ENCODE assay signal across 9 cellular contexts in genomic region chr11:827861-828167, GRCh38. TPM values are rescaled to one million over a fixed set of nuclear protein-coding genes. Genes with fewer than 3 reads are reported as not detected.
DNase-seq lines count a peak whose midpoint lies in the region; ATAC-seq and TF ChIP-seq lines count a peak whose summit lies in the region.
"Had no signal": no experiment of that assay in that cellular context is flagged by ENCODE, and none has a peak within 500 bp of the region (broad histone marks: within the 10 kb centered on the region; RNA-seq: fewer than 3 reads in every experiment).

Gene CRACR2B, plus strand, starts transcription at chr11:827919. Its CDS starts 689 bp downstream, at chr11:828608.

- no peaks in the 10 kb centered on the region for H3K27me3 Mint-ChIP-seq in chondrocyte (ENCODE audit: low read depth)

- TF ChIP-seq CTCF in AG04450 (IDR thresholded peaks at IDR 0.05; ENCODE audit: low read depth, low read length) (no peak), chondrocyte (IDR thresholded peaks at IDR 0.05) (no peak), mucosa of descending colon (IDR thresholded peaks at IDR 0.05) (no peak)

- no peak within 1 kb of the TSS for H3K27ac Mint-ChIP-seq in chondrocyte (ENCODE audit: unreplicated experiment)

- H3K9me3 ChIP-seq in AG04450 (ENCODE audit: control insufficient read depth, insufficient read depth, low read length): no peaks in the 10 kb centered on the region; the same call in 1 of the 2 replicates
- H3K9me3 ChIP-seq in mucosa of descending colon: no peaks in the 10 kb centered on the region

- peaks cover 46% of the 10 kb centered on the region for H3K4me1 Mint-ChIP-seq in chondrocyte (ENCODE audit: low read depth)

- H3K4me3 Mint-ChIP-seq in chondrocyte (ENCODE audit: unreplicated experiment): peak within 1 kb of the TSS; percentile 31

- H3K4me1 ChIP-seq in mucosa of descending colon (ENCODE audit: low read depth): peaks cover 74% of the 10 kb centered on the region

- no peaks in the 10 kb centered on the region for H3K27me3 ChIP-seq in AG04450 (ENCODE audit: control insufficient read depth, insufficient read depth, low read length)

- CTCF ChIA-PET in AG04450 (lab: Charles Lee): no interaction called here

- H3K27ac ChIP-seq in AG04450 (ENCODE audit: low read depth, low read length): peak within 1 kb of the TSS; percentile 21

- H3K36me3 ChIP-seq in mucosa of descending colon (ENCODE audit: low read depth): no peaks in the 10 kb centered on the region

- peak within 1 kb of the TSS; percentile 7; the same call in 1 of the 2 replicates for H3K4me3 ChIP-seq in AG04450 (ENCODE audit: low read depth, low read length)
- peak within 1 kb of the TSS; percentile 21 for H3K4me3 ChIP-seq in mucosa of descending colon

- POLR2A ChIA-PET in AG04450 (lab: Yijun Ruan, JAX): no interaction called here

- H3K36me3 Mint-ChIP-seq in chondrocyte (ENCODE audit: low read depth): peaks cover 6% of the 10 kb centered on the region

- intact Hi-C loops in mucosa of descending colon (cut with DNase I, micrococcal nuclease): no loop called here

- DNase-seq in AG04450 (ENCODE audit: low read depth, low spot score) (no peak), chondrocyte (ENCODE audit: low spot score) (no peak), mucosa of descending colon (peak; percentile 78 to 86 (median 84)), left lobe of liver (ENCODE audit: low spot score) (no peak), midbrain (lab: John Stamatoyannopoulos, UW) (no peak), HPDE6-E6E7 (ENCODE audit: extremely low spot score) (no peak)
- DNase-seq: activated CD8-positive, alpha-beta memory T cell treated with anti-CD3 and anti-CD28 coated beads, Interleukin-2, amount 50 U/mL, for 4 hours had no signal

- peak; percentile 21 for ATAC-seq in HG03097 (IDR thresholded peaks at IDR 0.05; ENCODE audit: low FRiP score, unreplicated experiment)
- ATAC-seq in mucosa of descending colon: peak; percentile 54
- ATAC-seq in left lobe of liver: no peak
- ATAC-seq in HG03039 (IDR thresholded peaks at IDR 0.05; ENCODE audit: unreplicated experiment): no peak

- no peaks in the 10 kb centered on the region for H3K9me3 Mint-ChIP-seq in chondrocyte (ENCODE audit: low read depth)

RNA-seq across cellular contexts. Expression of gene CRACR2B, which starts in this region (rescaled TPM):
- polyA plus RNA-seq in AG04450 (2011; rRNA removed): 0.26 and 0.36 TPM in 2 replicates
- polyA minus RNA-seq in AG04450 (2011; rRNA and poly(A)+ RNA removed): 0.18 TPM in 1 of 2 replicates, not detected in the other
- 0.57 to 5.0 TPM (median 1.4 TPM) in 3 replicates for total RNA-seq in chondrocyte
- total RNA-seq in mucosa of descending colon: 100 to 1,000 TPM in 2 of 3 donors, 10 to 100 TPM in 1; 43.5 to 137 (median 129) TPM
- 3.5 TPM for total RNA-seq in left lobe of liver

Comparison
In these comparisons a context has a peak if more than half of its experiments do, and no peak if none do; other contexts are left out.
1. DNase-seq: peak in mucosa of descending colon (3 of 3); none in AG04450 (single experiment), chondrocyte (single experiment), left lobe of liver (single experiment), midbrain (single experiment) and HPDE6-E6E7 (single experiment).
2. ATAC-seq: peak in HG03097 (single experiment) and mucosa of descending colon (single experiment); none in left lobe of liver (single experiment) and HG03039 (single experiment).